ENCODE assay signal across 8 cellular contexts in genomic region chr10:21527634-21528451, GRCh38. TPM values are rescaled to one million over a fixed set of nuclear protein-coding genes. Genes with fewer than 3 reads are reported as not detected.
DNase-seq lines count a peak whose midpoint lies in the region; ATAC-seq, FAIRE-seq and TF ChIP-seq lines count a peak whose summit lies in the region.

No MANE protein-coding gene starts in this region.

- TF ChIP-seq POLR2A in heart left ventricle (IDR thresholded peaks at IDR 0.05) (no peak), esophagus squamous epithelium (IDR thresholded peaks at IDR 0.05) (no peak)

- H3K9ac ChIP-seq in SU-DHL-6 (ENCODE audit: low read length): peak overlapping the region; percentile 51

- H3K4me1 ChIP-seq in heart left ventricle: peaks cover 0 to 28% (median 8%) of the 10 kb centered on the region in 12 donors
- peaks cover 5 to 73% (median 16%) of the 10 kb centered on the region in 3 donors for H3K4me1 ChIP-seq in esophagus squamous epithelium
- H3K4me1 ChIP-seq in pancreas: peaks cover 9 to 20% (median 16%) of the 10 kb centered on the region in 3 donors

- DNase-seq in heart left ventricle (no peak), Right ventricle myocardium inferior (ENCODE audit: missing footprints) (no peak), esophagus squamous epithelium (lab: John Stamatoyannopoulos, UW) (no peak), pancreas (no peak), HT-29 (ENCODE audit: low spot score) (no peak)
- no peak for DNase-seq in stimulated activated CD4-positive, alpha-beta T cell treated with anti-CD3 and anti-CD28 coated beads, Interleukin-4, amount 100 ng/mL, for 1 hour

- H3K27ac ChIP-seq in heart left ventricle (peak overlapping the region; percentile 95 to 99 (median 98)), SU-DHL-6 (ENCODE audit: low read depth, low read length) (no peak overlapping the region), esophagus squamous epithelium (peak overlapping the region; percentile 97 to 100 (median 100)), pancreas (peak overlapping the region; percentile 91 to 99 (median 96))

- H3K9me2 ChIP-seq in SU-DHL-6 (replicated peaks; ENCODE audit: insufficient read depth, low read length): no peaks in the 10 kb centered on the region

- H3K36me3 ChIP-seq in heart left ventricle (no peaks in the 10 kb centered on the region), SU-DHL-6 (ENCODE audit: low read length) (no peaks in the 10 kb centered on the region), esophagus squamous epithelium (no peaks in the 10 kb centered on the region), pancreas (no peaks in the 10 kb centered on the region)

- ATAC-seq in heart left ventricle (no peak), Right ventricle myocardium inferior (no peak), pancreas (no peak), HG03280 (IDR thresholded peaks at IDR 0.05; ENCODE audit: unreplicated experiment) (no peak)

- H3K27me3 ChIP-seq in heart left ventricle (no peaks in the 10 kb centered on the region), SU-DHL-6 (ENCODE audit: low read length) (no peaks in the 10 kb centered on the region), esophagus squamous epithelium (no peaks in the 10 kb centered on the region), pancreas (no peaks in the 10 kb centered on the region)

- no peaks in the 10 kb centered on the region for H3K79me2 ChIP-seq in SU-DHL-6 (ENCODE audit: insufficient read depth, low read length)

- H3K9me3 ChIP-seq in heart left ventricle (no peaks in the 10 kb centered on the region), SU-DHL-6 (ENCODE audit: insufficient read depth, low read length) (no peaks in the 10 kb centered on the region), esophagus squamous epithelium (no peaks in the 10 kb centered on the region), pancreas (no peaks in the 10 kb centered on the region)

- TF ChIP-seq CTCF in heart left ventricle (IDR thresholded peaks at IDR 0.05) (no peak), SU-DHL-6 (IDR thresholded peaks at IDR 0.05; ENCODE audit: insufficient read depth, low read length, poor library complexity, severe bottlenecking) (no peak), esophagus squamous epithelium (IDR thresholded peaks at IDR 0.05) (no peak), pancreas (IDR thresholded peaks at IDR 0.05) (no peak)

- H4K20me1 ChIP-seq in SU-DHL-6 (ENCODE audit: low read depth, low read length): no peaks in the 10 kb centered on the region

- H3F3A ChIP-seq in SU-DHL-6 (ENCODE audit: insufficient read depth): peaks cover 63% of the 10 kb centered on the region

- WGBS in heart left ventricle, 4 donors: 21 to 26% (median 23%) methylated on average over 18 of the region's 18 CpGs
- WGBS in esophagus squamous epithelium, 2 donors: 4 to 8% methylated on average over 18 of the region's 18 CpGs
- WGBS in pancreas, 2 donors: 19 to 24% methylated on average over 18 of the region's 18 CpGs

- intact Hi-C loops in heart left ventricle (cut with DNase I) (loop anchor here in 2 of 10 donors (2.0 to 10.0 kb wide), 3 partner anchors 31 to 797 kb away; partner anchors contain the start of genes BMI1 (in 1 of the 2) and COMMD3 (in 1 of the 2)), Right ventricle myocardium inferior (cut with DNase I) (loop anchor here (2.0 to 10.0 kb wide), 3 partner anchors 31 to 797 kb away; partner anchors contain the start of genes BMI1 and NEBL), esophagus squamous epithelium (cut with DNase I) (no loop called here), pancreas (cut with DNase I) (no loop called here)

- H3K4me3 ChIP-seq in heart left ventricle (peak overlapping the region; percentile 19 to 85 (median 71)), SU-DHL-6 (ENCODE audit: insufficient read depth, low read length, poor library complexity, severe bottlenecking) (peak overlapping the region; percentile 52), esophagus squamous epithelium (peak overlapping the region; percentile 64 to 85 (median 80)), pancreas (peak overlapping the region; percentile 58 to 68 (median 60))

- no peak for FAIRE-seq in pancreas (lab: Jason Lieb, UNC)

- H2AFZ ChIP-seq in SU-DHL-6 (ENCODE audit: low read depth, low read length, severe bottlenecking): peak overlapping the region; percentile 99

- peak overlapping the region; percentile 96 for H3K4me2 ChIP-seq in SU-DHL-6 (ENCODE audit: low read depth, low read length, poor library complexity, severe bottlenecking)

RNA-seq across cellular contexts. Expression of gene SKIDA1, which starts 2.4 kb away (rescaled TPM):
- total RNA-seq in heart left ventricle (1 to 10 TPM; 2.3 to 5.4 (median 3.6) TPM), Right ventricle myocardium inferior (2.6 TPM), esophagus squamous epithelium (under 1 TPM in 3 of 4 donors, not detected in 1; 0.53 to 0.57 (median 0.57) TPM), pancreas (under 1 TPM; 0.51 to 0.97 (median 0.62) TPM)
- polyA plus RNA-seq in heart left ventricle (under 1 TPM; 0.61 to 0.75 TPM), pancreas (under 1 TPM; 0.23 to 0.52 TPM)
- not detected in 2 replicates for total RNA-seq in HT-29 (2014; rRNA removed; shearing (Covaris generic))

RNA-seq across cellular contexts. Expression of gene MLLT10, which starts 6.2 kb away (rescaled TPM):
- total RNA-seq in heart left ventricle (10 to 100 TPM; 17.1 to 30.7 (median 25.2) TPM), Right ventricle myocardium inferior (18.3 TPM), esophagus squamous epithelium (10 to 100 TPM; 22.7 to 49.6 (median 32.4) TPM), pancreas (10 to 100 TPM; 10.7 to 25.1 (median 15.4) TPM)
- polyA plus RNA-seq in heart left ventricle (10 to 100 TPM; 16.0 to 30.3 TPM), pancreas (10 to 100 TPM; 11.3 to 14.5 TPM)
- 31.7 and 47.6 TPM in 2 replicates for total RNA-seq in HT-29 (2014; rRNA removed; shearing (Covaris generic))
